ENCODE assay signal across 29 cellular contexts in genomic region chr3:112822116-112823055, GRCh38. TPM values are rescaled to one million over a fixed set of nuclear protein-coding genes. Genes with fewer than 3 reads are reported as not detected.
DNase-seq lines count a peak whose midpoint lies in the region; ATAC-seq and TF ChIP-seq lines count a peak whose summit lies in the region.
"Had no signal": no experiment of that assay in that cellular context is flagged by ENCODE, and none has a peak within 500 bp of the region (broad histone marks: within the 10 kb centered on the region; RNA-seq: fewer than 3 reads in every experiment).

No MANE protein-coding gene starts in this region.

- H3K4me3 ChIP-seq in MG63: no peak overlapping the region
- H3K4me3 ChIP-seq in fibroblast of villous mesenchyme (ENCODE audit: low read depth, low read length): no peak overlapping the region
- H3K4me3 ChIP-seq in aorta (ENCODE audit: low read length in 2 of 2): no peak overlapping the region
- H3K4me3 ChIP-seq: BLaER1 treated with 17β-estradiol and CSF1 and Interleukin-3, amounts not matched to agents 10 nM and 100 nM; HAP-1 had no signal

- H3K36me3 ChIP-seq in MG63 (no peaks in the 10 kb centered on the region), aorta (ENCODE audit: control insufficient read depth in 1 of 2, insufficient read depth in 2 of 2, low read length in 1 of 2) (no peaks in the 10 kb centered on the region)
- H3K36me3 ChIP-seq: BLaER1 treated with 17β-estradiol and CSF1 and Interleukin-3, amounts not matched to agents 10 nM and 100 nM; HAP-1 had no signal

- H3K27ac ChIP-seq in aorta (ENCODE audit: low read depth in 1 of 2, low read length in 2 of 2): no peak overlapping the region
- H3K27ac ChIP-seq: BLaER1 treated with 17β-estradiol and CSF1 and Interleukin-3, amounts not matched to agents 10 nM and 100 nM had no signal

- intact Hi-C loops in aorta (cut with DNase I): no loop called here

- no peaks in the 10 kb centered on the region for H3K27me3 ChIP-seq in MG63
- H3K27me3 ChIP-seq in aorta (ENCODE audit: control insufficient read depth in 1 of 2, insufficient read depth in 2 of 2, low read length in 1 of 2): no peaks in the 10 kb centered on the region
- H3K27me3 ChIP-seq: BLaER1 treated with 17β-estradiol and CSF1 and Interleukin-3, amounts not matched to agents 10 nM and 100 nM had no signal

- no peaks in the 10 kb centered on the region for H3K9me3 ChIP-seq in MG63
- no peaks in the 10 kb centered on the region for H3K9me3 ChIP-seq in aorta (ENCODE audit: control insufficient read depth, low read length)
- H3K9me3 ChIP-seq: HAP-1 had no signal

- ATAC-seq in aorta (ENCODE audit: low FRiP score): no peak
- ATAC-seq: activated CD4-positive, CD25-positive, alpha-beta regulatory T cell treated with anti-CD3 and anti-CD28 coated beads, Interleukin-2, amount 50 U/mL, for 24 hours; activated CD8-positive, alpha-beta T cell treated with anti-CD3 and anti-CD28 coated beads for 36 hours; Right ventricle myocardium inferior had no signal

- 53 to 69% methylated on average over 3 of the region's 3 CpGs for WGBS in aorta, 2 donors

- no peak for TF ChIP-seq CTCF in fibroblast of villous mesenchyme (IDR thresholded peaks at IDR 0.05; ENCODE audit: insufficient read depth, low read depth, low read length)

- no peaks in the 10 kb centered on the region for H3K4me1 ChIP-seq in aorta (ENCODE audit: control insufficient read depth in 1 of 2, insufficient read depth in 2 of 2, low read length in 2 of 2)
- H3K4me1 ChIP-seq: HAP-1 had no signal

- DNase-seq in NOMO-1 treated with DMSO at 0.1 percent for 48 hours (lab: John Stamatoyannopoulos, UW; ENCODE audit: unreplicated experiment) (peak; percentile 23), NOMO-1 treated with dmso at 0.1 percent for 144 hours (lab: John Stamatoyannopoulos, UW; ENCODE audit: unreplicated experiment) (no peak), MG63 (peak; percentile 61), fibroblast of villous mesenchyme (ENCODE audit: low read depth) (peak; percentile 37), renal cortical epithelial cell (ENCODE audit: low read depth) (peak; percentile 97), aorta (no peak), NCI-H446 (lab: John Stamatoyannopoulos, UW) (no peak)
- no peak for DNase-seq in activated CD4-positive, alpha-beta T cell treated with anti-CD3 and anti-CD28 coated beads, Interleukin-2, amount 50 U/mL, for 4 hours
- DNase-seq: activated CD8-positive, alpha-beta T cell treated with anti-CD3 and anti-CD28 coated beads for 36 hours; activated gamma-delta T cell treated with Interleukin-2 at 50 U/mL for 16 hours; activated T-cell treated with anti-CD3 and anti-CD28 coated beads for 4 hours; cortex of kidney; NCI-H146; NCI-H748 treated with DMSO at 0.1 percent for 48 hours; OCI-M1; stimulated activated CD4-positive, alpha-beta T cell treated with anti-CD3 and anti-CD28 coated beads, Interleukin-1b, Interleukin-23, amount 100 ng/mL, for 48 hours; SW 1271 had no signal

RNA-seq across cellular contexts. Expression of gene CD200R1L, which starts 24.3 kb away (rescaled TPM):
- not detected in 2 replicates for total RNA-seq in MG63 (2014; rRNA removed; shearing (Covaris generic); ENCODE audit: low replicate concordance)
- not detected in 2 replicates for total RNA-seq in fibroblast of villous mesenchyme
- not detected in 2 replicates for total RNA-seq in renal cortical epithelial cell
- total RNA-seq in aorta: not detected
- not detected for polyA plus RNA-seq in aorta
- total RNA-seq: A673; activated CD8-positive, alpha-beta T cell treated with anti-CD3 and anti-CD28 coated beads for 36 hours; liver; mucosa of gallbladder; neural crest cell; progenitor cell of endocrine pancreas; Right ventricle myocardium inferior; skeletal muscle tissue; ureter had no signal
- polyA plus RNA-seq: adipose tissue, liver had no signal

Comparison
In these comparisons a context has a peak if more than half of its experiments do, and no peak if none do; other contexts are left out.
1. DNase-seq: peak in NOMO-1 treated with DMSO at 0.1 percent for 48 hours (single experiment), MG63 (single experiment), fibroblast of villous mesenchyme (single experiment) and renal cortical epithelial cell (single experiment); none in NOMO-1 treated with dmso at 0.1 percent for 144 hours (single experiment), activated CD4-positive, alpha-beta T cell treated with anti-CD3 and anti-CD28 coated beads, Interleukin-2, amount 50 U/mL, for 4 hours (0 of 2), aorta (0 of 2) and NCI-H446 (0 of 2).